8 cellular contexts compared by ENCODE assay signal in the genomic region with DNA sequence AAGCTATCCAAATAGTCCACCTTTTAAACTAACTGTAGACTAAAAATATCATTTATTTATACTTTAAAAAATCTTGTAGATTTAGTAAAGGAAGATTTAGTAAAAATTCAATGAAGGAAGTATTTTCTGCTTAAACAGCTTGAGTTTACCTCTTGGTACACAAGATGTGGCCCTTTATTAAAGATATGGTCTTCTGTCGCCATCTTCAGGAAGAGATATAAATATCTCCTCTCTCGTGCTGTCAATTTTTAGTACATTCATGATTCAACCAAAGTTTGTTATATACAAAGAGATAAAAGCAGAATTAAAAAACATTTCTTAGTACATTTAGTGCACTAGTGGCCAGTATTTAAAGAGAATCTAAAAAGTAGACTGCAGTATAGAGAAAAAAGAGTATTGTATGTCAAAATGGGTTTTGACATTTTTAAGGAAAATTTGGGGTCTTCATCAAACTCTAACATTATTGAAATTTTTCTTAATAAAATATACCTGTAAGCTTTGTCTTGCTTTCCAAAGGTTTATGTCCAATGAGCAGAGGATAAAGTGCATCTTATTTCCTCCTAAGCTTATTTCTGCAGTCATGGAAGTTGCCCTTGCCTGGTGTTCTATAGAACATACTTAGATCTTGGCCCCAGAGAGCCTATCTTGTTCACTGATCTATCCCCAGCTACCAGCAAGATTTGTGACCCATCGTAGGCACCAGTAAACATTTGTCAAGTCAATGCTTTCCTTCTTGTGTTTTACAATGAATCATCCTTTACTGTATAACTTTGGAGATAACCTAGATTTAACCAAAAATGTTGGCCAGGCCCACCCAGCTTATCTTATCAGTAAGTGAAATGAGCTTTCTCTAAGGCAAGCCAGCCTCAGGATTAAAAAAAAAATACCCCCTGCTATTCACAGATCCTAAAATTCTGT. TPM values are rescaled to one million over a fixed set of nuclear protein-coding genes. Genes with fewer than 3 reads are reported as not detected.
DNase-seq lines count a peak whose midpoint lies in the region; ATAC-seq and TF ChIP-seq lines count a peak whose summit lies in the region.

No MANE protein-coding gene starts in this region.

- H4K8ac ChIP-seq in neuronal stem cell (ENCODE audit: low read depth, low read length) = no peak overlapping the region

- H3K4me3 ChIP-seq in prostate gland = no peak overlapping the region
- H3K4me3 ChIP-seq in neuronal stem cell (ENCODE audit: low read length in 2 of 2) = no peak overlapping the region

- no peak overlapping the region for H2BK15ac ChIP-seq in neuronal stem cell (ENCODE audit: low read length)

- H2BK12ac ChIP-seq in neuronal stem cell (ENCODE audit: low read length) = no peak overlapping the region

- H3K4me1 ChIP-seq in prostate gland (replicated peaks) (no peaks in the 10 kb centered on the region), neuronal stem cell (ENCODE audit: control insufficient read depth in 2 of 2, insufficient read depth in 1 of 2, low read depth in 1 of 2, low read length in 2 of 2) (no peaks in the 10 kb centered on the region)

- H3K4me2 ChIP-seq in neuronal stem cell (ENCODE audit: insufficient read depth, low read length, poor library complexity, severe bottlenecking) = no peak overlapping the region

- no peak for TF ChIP-seq POLR2A in prostate gland (IDR thresholded peaks at IDR 0.05)

- H3K9me3 ChIP-seq in prostate gland = no peaks in the 10 kb centered on the region
- H3K9me3 ChIP-seq in neuronal stem cell (replicated peaks in 1 of 2; ENCODE audit: control insufficient read depth in 2 of 2, insufficient read depth in 1 of 2, low read depth in 1 of 2, low read length in 2 of 2) = no peaks in the 10 kb centered on the region

- H3K27me3 ChIP-seq in prostate gland (replicated peaks; ENCODE audit: insufficient read depth) (no peaks in the 10 kb centered on the region), neuronal stem cell (ENCODE audit: control insufficient read depth in 3 of 3, insufficient read depth in 3 of 3, low read depth in 1 of 3, low read length in 3 of 3) (peaks cover 0 to 27% (median 0%) of the 10 kb centered on the region in 3 experiments)

- H2BK5ac ChIP-seq in neuronal stem cell (ENCODE audit: low read length) = no peak overlapping the region

- WGBS in prostate gland = 2% methylated on average over 3 of the region's 3 CpGs
- no CpG with 5 or more reads among the region's 3 CpGs for WGBS in neuronal stem cell (ENCODE audit: extremely low coverage in 2 of 2, insufficient read length in 2 of 2, insufficient replicate concordance in 1 of 2), 2 donors

- ATAC-seq in GM18907 (IDR thresholded peaks at IDR 0.05; ENCODE audit: unreplicated experiment) (peak; percentile 63), HG02973 (IDR thresholded peaks at IDR 0.05; ENCODE audit: unreplicated experiment) (no peak)

- no peak overlapping the region for H3K9ac ChIP-seq in neuronal stem cell (ENCODE audit: low read depth, low read length, poor library complexity)

- no peaks in the 10 kb centered on the region for H3K79me1 ChIP-seq in neuronal stem cell (ENCODE audit: low read depth, low read length)

- H2AK5ac ChIP-seq in neuronal stem cell (ENCODE audit: low read depth, low read length) = no peak overlapping the region

- intact Hi-C loops in prostate gland (cut with DNase I) = loop anchor here (2.0 to 10.0 kb wide), 3 partner anchors 184 to 500 kb away; a partner anchor contains a TSS

- H2AFZ ChIP-seq in neuronal stem cell (ENCODE audit: low read length) = no peak overlapping the region

- no peak overlapping the region for H3K23ac ChIP-seq in neuronal stem cell (ENCODE audit: low read depth, low read length, poor library complexity)

- H3K36me3 ChIP-seq in prostate gland (no peaks in the 10 kb centered on the region), neuronal stem cell (replicated peaks in 1 of 2; ENCODE audit: control insufficient read depth in 2 of 2, insufficient read depth in 2 of 2, low read length in 2 of 2) (no peaks in the 10 kb centered on the region)

- no peak overlapping the region for H3K4ac ChIP-seq in neuronal stem cell (ENCODE audit: low read length)

- peak; percentile 82 for DNase-seq in Ammon's horn (ENCODE audit: low spot score)
- DNase-seq in MV-4-11 (lab: John Stamatoyannopoulos, UW) = peak; percentile 42
- peak; percentile 7 to 62 for DNase-seq in SW 1271 (lab: John Stamatoyannopoulos, UW)
- peak; percentile 58 for DNase-seq in fibroblast of the conjunctiva (ENCODE audit: low read depth)
- DNase-seq in prostate gland (ENCODE audit: low spot score) = no peak
- no peak for DNase-seq in neuronal stem cell (ENCODE audit: low spot score)

- no peak overlapping the region for H4K91ac ChIP-seq in neuronal stem cell (ENCODE audit: low read depth, low read length, poor library complexity)

- H3K18ac ChIP-seq in neuronal stem cell (ENCODE audit: low read length) = no peak overlapping the region

- H3K27ac ChIP-seq in prostate gland (no peak overlapping the region), neuronal stem cell (replicated peaks; ENCODE audit: low read length) (no peak overlapping the region)

- no peak overlapping the region for H2BK120ac ChIP-seq in neuronal stem cell (ENCODE audit: low read depth, low read length)

- H3K14ac ChIP-seq in neuronal stem cell (ENCODE audit: low read length) = no peak overlapping the region

- peak in 3 of 4 experiments; percentile 48 to 83 (median 74) for TF ChIP-seq CTCF in prostate gland (IDR thresholded peaks at IDR 0.05)

RNA-seq across cellular contexts. Expression of gene EML6, which starts 18.5 kb away (rescaled TPM):
- total RNA-seq in prostate gland = 10 to 100 TPM in 1 of 2 donors, under 1 TPM in 1; 0.46 to 10.7 TPM
- 1.3 TPM for polyA plus RNA-seq in neuronal stem cell (2013, experiment 1 of 2)
- polyA plus RNA-seq in neuronal stem cell (2013, experiment 2 of 2) = 0.98 TPM

Comparison
In these comparisons a context has a peak if more than half of its experiments do, and no peak if none do; other contexts are left out.
1. DNase-seq: peak in Ammon's horn (single experiment), MV-4-11 (single experiment), SW 1271 (2 of 2) and fibroblast of the conjunctiva (single experiment); none in prostate gland (single experiment) and neuronal stem cell (single experiment).